16 cellular contexts compared by ENCODE assay signal in the genomic region with DNA sequence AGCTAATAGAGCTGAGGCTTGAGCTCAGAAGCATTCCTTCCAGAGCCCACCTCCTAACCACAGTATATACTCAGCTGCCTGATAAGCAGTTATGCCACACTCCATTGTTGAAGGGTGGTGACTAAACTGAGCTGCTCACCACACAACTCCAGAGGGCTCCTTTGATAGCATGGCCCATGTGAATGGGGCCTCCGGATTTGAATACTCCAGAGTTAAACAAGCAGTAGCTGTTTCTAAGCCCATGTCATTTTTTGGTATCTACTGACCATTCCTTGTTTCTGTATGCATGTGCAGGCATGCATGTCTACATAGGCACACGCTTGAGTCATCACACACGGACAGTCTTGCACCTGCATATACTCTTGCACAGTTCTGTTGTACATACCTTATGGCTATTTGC. TPM values are rescaled to one million over a fixed set of nuclear protein-coding genes. Genes with fewer than 3 reads are reported as not detected.
DNase-seq lines count a peak whose midpoint lies in the region; ATAC-seq and TF ChIP-seq lines count a peak whose summit lies in the region.
"Had no signal": no experiment of that assay in that cellular context is flagged by ENCODE, and none has a peak within 500 bp of the region (broad histone marks: within the 10 kb centered on the region; RNA-seq: fewer than 3 reads in every experiment).

No MANE protein-coding gene starts in this region.

- H4K20me1 ChIP-seq in HCT116 (ENCODE audit: insufficient read depth) (no peaks in the 10 kb centered on the region), PC-3 (ENCODE audit: low read length) (no peaks in the 10 kb centered on the region)

- H3K27ac Mint-ChIP-seq in activated naive CD4-positive, alpha-beta T cell treated with anti-CD3 and anti-CD28 coated beads for 36 hours, result no peak overlapping the region
- H3K27ac Mint-ChIP-seq: activated CD4-positive, alpha-beta memory T cell treated with anti-CD3 and anti-CD28 coated beads, Interleukin-2, amount 10 ng/mL, durations not matched to agents 7 days and 5 days; activated naive CD4-positive, alpha-beta T cell treated with anti-CD3 and anti-CD28 coated beads, Interleukin-2, amount 50 U/mL, for 24 hours; mesothelial cell of epicardium had no signal

- TF ChIP-seq CTCF in HCT116 (IDR thresholded peaks at IDR 0.05 in 2 of 3, conservative IDR thresholded peaks at IDR 0.05 in 1 of 3; ENCODE audit: borderline replicate concordance in 1 of 3, insufficient read depth in 1 of 3, low read depth in 2 of 3, low read length in 2 of 3) (no peak), PC-3 (conservative IDR thresholded peaks at IDR 0.05; ENCODE audit: low read depth, low read length) (no peak), epithelial cell of proximal tubule (conservative IDR thresholded peaks at IDR 0.05; ENCODE audit: low read depth, low read length) (no peak), retinal pigment epithelial cell (conservative IDR thresholded peaks at IDR 0.05; ENCODE audit: low read depth, low read length) (no peak)

- DNase-seq in HCT116 (ENCODE audit: low read depth, low spot score) (no peak), PC-3 (peak; percentile 85), epithelial cell of proximal tubule (ENCODE audit: low read depth) (peak; percentile 46), retinal pigment epithelial cell (ENCODE audit: low read depth) (peak; percentile 31), G401 (ENCODE audit: low spot score) (no peak)
- DNase-seq in activated naive CD4-positive, alpha-beta T cell treated with anti-CD3 and anti-CD28 coated beads for 36 hours, result no peak
- no peak for DNase-seq in stimulated activated naive CD4-positive, alpha-beta T cell (lab: John Stamatoyannopoulos, UW)
- DNase-seq: activated CD4-positive, alpha-beta memory T cell treated with anti-CD3 and anti-CD28 coated beads, Interleukin-2, amount 10 ng/mL, durations not matched to agents 7 days and 5 days; hypothalamus; NCI-H1092; NCI-H69; psoas muscle; substantia nigra had no signal

- peaks cover 15% of the 10 kb centered on the region for H3F3A ChIP-seq in PC-3 (ENCODE audit: low read length, unreplicated experiment)

- no peaks in the 10 kb centered on the region for H3K79me2 ChIP-seq in HCT116 (ENCODE audit: insufficient read depth, low read length)
- no peaks in the 10 kb centered on the region for H3K79me2 ChIP-seq in PC-3 (ENCODE audit: low read length)

- H3K9ac ChIP-seq in HCT116 (ENCODE audit: low read length) (no peak overlapping the region), PC-3 (ENCODE audit: low read length) (peak overlapping the region; percentile 63)

- peak; percentile 32; the same call in 1 of the 2 replicates for ATAC-seq in HCT116
- peak; percentile 49 for ATAC-seq in PC-3
- ATAC-seq: psoas muscle had no signal

- POLR2A ChIA-PET in HCT116 (lab: Charles Lee) (no interaction called here), PC-3 (lab: Charles Lee; ENCODE audit: unreplicated experiment) (no interaction called here)

- H3K4me1 ChIP-seq in HCT116 (ENCODE audit: control insufficient read depth in 1 of 2, insufficient read depth in 2 of 2, low read length in 2 of 2) (peaks cover 0 to 3% of the 10 kb centered on the region in 2 experiments; a peak in 1 of 4 replicates), PC-3 (ENCODE audit: insufficient read depth, low read length) (peaks cover 59% of the 10 kb centered on the region)
- H3K4me1 ChIP-seq: psoas muscle had no signal

- no peak for TF ChIP-seq POLR2A in HCT116 (IDR thresholded peaks at IDR 0.05; ENCODE audit: borderline replicate concordance, extremely low read depth, insufficient read depth, insufficient read length)

- CTCF ChIA-PET in HCT116 (lab: Charles Lee), result interaction anchor here (0.8 to 1.6 kb wide), 2 partner anchors 8 to 487 kb away, joined by 3 to 6 read pairs; no protein-coding TSS in a partner anchor
- CTCF ChIA-PET in PC-3 (lab: Charles Lee), result no interaction called here
- CTCF ChIA-PET in activated naive CD4-positive, alpha-beta T cell treated with anti-CD3 and anti-CD28 coated beads for 36 hours (lab: Charles Lee), result interaction anchor here (0.6 to 1.2 kb wide), 2 partner anchors 8 to 1041 kb away, joined by 3 read pairs; no protein-coding TSS in a partner anchor

- H3K27me3 Mint-ChIP-seq in activated naive CD4-positive, alpha-beta T cell treated with anti-CD3 and anti-CD28 coated beads for 36 hours (ENCODE audit: low read depth), result peaks cover 5% of the 10 kb centered on the region
- H3K27me3 Mint-ChIP-seq: activated CD4-positive, alpha-beta memory T cell treated with anti-CD3 and anti-CD28 coated beads, Interleukin-2, amount 10 ng/mL, durations not matched to agents 7 days and 5 days had no signal

- H3K27ac ChIP-seq in HCT116 (ENCODE audit: low read depth, low read length) (no peak overlapping the region), PC-3 (ENCODE audit: low read length) (peak overlapping the region; percentile 95)
- H3K27ac ChIP-seq: psoas muscle had no signal

- in situ Hi-C loops in G401 (cut with HindIII; ENCODE audit: low sequenced_read_pairs), result no loop called here

- BruUV-seq in HCT116 (replicated peaks; lab: Mats Ljungman, UMichigan) (no TSS peak), PC-3 (replicated peaks; lab: Mats Ljungman, UMichigan) (no TSS peak)

- H3K4me1 Mint-ChIP-seq in activated naive CD4-positive, alpha-beta T cell treated with anti-CD3 and anti-CD28 coated beads for 36 hours (ENCODE audit: low read depth), result no peaks in the 10 kb centered on the region
- H3K4me1 Mint-ChIP-seq: activated CD4-positive, alpha-beta memory T cell treated with anti-CD3 and anti-CD28 coated beads, Interleukin-2, amount 10 ng/mL, durations not matched to agents 7 days and 5 days; activated naive CD4-positive, alpha-beta T cell treated with anti-CD3 and anti-CD28 coated beads, Interleukin-2, amount 50 U/mL, for 24 hours; mesothelial cell of epicardium had no signal

- no peaks in the 10 kb centered on the region for H3K9me3 Mint-ChIP-seq in activated naive CD4-positive, alpha-beta T cell treated with anti-CD3 and anti-CD28 coated beads for 36 hours
- H3K9me3 Mint-ChIP-seq: activated CD4-positive, alpha-beta memory T cell treated with anti-CD3 and anti-CD28 coated beads, Interleukin-2, amount 10 ng/mL, durations not matched to agents 7 days and 5 days; activated naive CD4-positive, alpha-beta T cell treated with anti-CD3 and anti-CD28 coated beads, Interleukin-2, amount 50 U/mL, for 24 hours had no signal

- H3K9me2 ChIP-seq in HCT116 (ENCODE audit: insufficient read depth) (no peaks in the 10 kb centered on the region), PC-3 (replicated peaks; ENCODE audit: low read length) (no peaks in the 10 kb centered on the region)

- RAD21 ChIA-PET in HCT116 (lab: Charles Lee; ENCODE audit: low non-redundant PET in 1 of 2, low total read pairs in 2 of 2, uncharacterized antibody in 2 of 2, unreplicated experiment in 2 of 2), result no interaction called here

- H3K36me3 Mint-ChIP-seq in activated naive CD4-positive, alpha-beta T cell treated with anti-CD3 and anti-CD28 coated beads for 36 hours (ENCODE audit: low read depth), result no peaks in the 10 kb centered on the region
- H3K36me3 Mint-ChIP-seq: activated naive CD4-positive, alpha-beta T cell treated with anti-CD3 and anti-CD28 coated beads, Interleukin-2, amount 50 U/mL, for 24 hours had no signal

- H2AFZ ChIP-seq in HCT116 (ENCODE audit: low read depth, low read length, poor library complexity, severe bottlenecking), result no peak overlapping the region
- no peak overlapping the region for H2AFZ ChIP-seq in PC-3 (ENCODE audit: low read length)

- H3K4me3 Mint-ChIP-seq in activated naive CD4-positive, alpha-beta T cell treated with anti-CD3 and anti-CD28 coated beads for 36 hours, result no peak overlapping the region
- H3K4me3 Mint-ChIP-seq: activated CD4-positive, alpha-beta memory T cell treated with anti-CD3 and anti-CD28 coated beads, Interleukin-2, amount 10 ng/mL, durations not matched to agents 7 days and 5 days; activated naive CD4-positive, alpha-beta T cell treated with anti-CD3 and anti-CD28 coated beads, Interleukin-2, amount 50 U/mL, for 24 hours; mesothelial cell of epicardium had no signal

- H3K36me3 ChIP-seq in HCT116 (ENCODE audit: control insufficient read depth in 1 of 2, insufficient read depth in 2 of 2, low read length in 2 of 2), result no peaks in the 10 kb centered on the region
- H3K36me3 ChIP-seq in PC-3 (ENCODE audit: low read depth, low read length), result no peaks in the 10 kb centered on the region

- H3K4me3 ChIP-seq in HCT116 (replicated peaks in 1 of 2; ENCODE audit: low read depth in 1 of 2, low read length in 2 of 2) (no peak overlapping the region), PC-3 (ENCODE audit: low read length) (no peak overlapping the region), epithelial cell of proximal tubule (ENCODE audit: low read depth, low read length) (no peak overlapping the region), retinal pigment epithelial cell (ENCODE audit: low read length) (no peak overlapping the region)
- H3K4me3 ChIP-seq: psoas muscle had no signal

- H3K9me3 ChIP-seq in HCT116 (ENCODE audit: control insufficient read depth in 1 of 2, insufficient read depth in 1 of 2, low read depth in 1 of 2, low read length in 2 of 2), result no peaks in the 10 kb centered on the region
- H3K9me3 ChIP-seq in PC-3 (ENCODE audit: low read length), result no peaks in the 10 kb centered on the region
- H3K9me3 ChIP-seq: psoas muscle had no signal

- TF ChIP-seq RAD21 in HCT116 (IDR thresholded peaks at IDR 0.05; ENCODE audit: low read depth), result no peak

- intact Hi-C loops in HCT116 (cut with micrococcal nuclease) (no loop called here), PC-3 (cut with micrococcal nuclease) (loop anchor here (5.0 kb wide), 1 partner anchor 205 kb away; no protein-coding TSS in a partner anchor)
- intact Hi-C loops in activated naive CD4-positive, alpha-beta T cell treated with anti-CD3 and anti-CD28 coated beads for 36 hours (cut with micrococcal nuclease), result no loop called here

- H3K4me2 ChIP-seq in HCT116 (ENCODE audit: low read length), result no peak overlapping the region
- H3K4me2 ChIP-seq in PC-3 (ENCODE audit: low read length), result peak overlapping the region; percentile 72

- H3K27me3 ChIP-seq in HCT116 (ENCODE audit: insufficient read depth, low read length), result no peaks in the 10 kb centered on the region
- H3K27me3 ChIP-seq in PC-3 (ENCODE audit: low read length), result no peaks in the 10 kb centered on the region

TF ChIP-seq in HCT116, 20 proteins besides CTCF, POLR2A, EP300 and RAD21 (continues in another document):
- no peak for TF ChIP-seq EGR1 (IDR thresholded peaks at IDR 0.05; ENCODE audit: low read depth)
- TF ChIP-seq POLR2AphosphoS5 (IDR thresholded peaks at IDR 0.05; ENCODE audit: low read depth, low read length), result no peak

RNA-seq across cellular contexts. Expression of gene IGSF10, which starts 28.9 kb away (rescaled TPM):
- 0.02 TPM for total RNA-seq in HCT116 (2021; ENCODE audit: unreplicated experiment)
- polyA plus RNA-seq in HCT116 (2012), result 0.01 TPM in 1 of 2 replicates, not detected in the other
- total RNA-seq in PC-3 (2014; rRNA removed), result 0.12 and 0.66 TPM in 2 replicates
- total RNA-seq in epithelial cell of proximal tubule, result under 0.01 and 0.07 TPM in 2 replicates
- total RNA-seq in G401 (2014; rRNA removed; shearing (Covaris generic)), result 0.07 TPM in 1 of 2 replicates, not detected in the other
- not detected for total RNA-seq in activated naive CD4-positive, alpha-beta T cell treated with anti-CD3 and anti-CD28 coated beads for 36 hours
- total RNA-seq: activated CD4-positive, alpha-beta memory T cell treated with anti-CD3 and anti-CD28 coated beads, Interleukin-2, amount 10 ng/mL, durations not matched to agents 7 days and 5 days; dermis microvascular lymphatic vessel endothelial cell had no signal

RNA-seq across cellular contexts. Expression of gene P2RY12, which starts 47.4 kb away (rescaled TPM):
- not detected for total RNA-seq in HCT116 (2021; ENCODE audit: unreplicated experiment)
- not detected in 2 replicates for polyA plus RNA-seq in HCT116 (2012)
- not detected in 2 replicates for total RNA-seq in PC-3 (2014; rRNA removed)
- total RNA-seq in epithelial cell of proximal tubule, result not detected in 2 replicates
- not detected in 2 replicates for total RNA-seq in G401 (2014; rRNA removed; shearing (Covaris generic))
- not detected for total RNA-seq in activated naive CD4-positive, alpha-beta T cell treated with anti-CD3 and anti-CD28 coated beads for 36 hours
- total RNA-seq: activated CD4-positive, alpha-beta memory T cell treated with anti-CD3 and anti-CD28 coated beads, Interleukin-2, amount 10 ng/mL, durations not matched to agents 7 days and 5 days; dermis microvascular lymphatic vessel endothelial cell; mesothelial cell of epicardium had no signal

Comparison
In these comparisons a context has a peak if more than half of its experiments do, and no peak if none do; other contexts are left out.
1. DNase-seq: peak in PC-3 (single experiment), epithelial cell of proximal tubule (single experiment) and retinal pigment epithelial cell (single experiment); none in HCT116 (single experiment), G401 (single experiment), activated naive CD4-positive, alpha-beta T cell treated with anti-CD3 and anti-CD28 coated beads for 36 hours (single experiment) and stimulated activated naive CD4-positive, alpha-beta T cell (0 of 6).